13 cellular contexts compared by ENCODE assay signal in genomic region chr6:30747300-30747687, GRCh38. TPM values are rescaled to one million over a fixed set of nuclear protein-coding genes. Genes with fewer than 3 reads are reported as not detected.
DNase-seq lines count a peak whose midpoint lies in the region; ATAC-seq and TF ChIP-seq lines count a peak whose summit lies in the region.
"Had no signal": no experiment of that assay in that cellular context is flagged by ENCODE, and none has a peak within 500 bp of the region (broad histone marks: within the 10 kb centered on the region; RNA-seq: fewer than 3 reads in every experiment).

No MANE protein-coding gene starts in this region.

- H3K27ac Mint-ChIP-seq in naive thymus-derived CD4-positive, alpha-beta T cell = peak overlapping the region in 7 of 9 donors; percentile 24 to 78 (median 39)
- H3K27ac Mint-ChIP-seq in type B pancreatic cell = peak overlapping the region; percentile 42

- H3K4me1 ChIP-seq in left ventricle myocardium inferior (peaks cover 53% of the 10 kb centered on the region), breast epithelium (peaks cover 0 to 25% of the 10 kb centered on the region in 2 donors), tibial nerve (peaks cover 0 to 59% (median 21%) of the 10 kb centered on the region in 4 donors)
- H3K4me1 ChIP-seq in naive thymus-derived CD4-positive, alpha-beta T cell (ENCODE audit: control insufficient read depth in 2 of 2, insufficient read depth in 2 of 2, low read length in 2 of 2) = peaks cover 0 to 8% of the 10 kb centered on the region in 2 donors

- H3K27me3 Mint-ChIP-seq in naive thymus-derived CD4-positive, alpha-beta T cell = no peaks in the 10 kb centered on the region
- no peaks in the 10 kb centered on the region for H3K27me3 Mint-ChIP-seq in type B pancreatic cell

- TF ChIP-seq POLR2A in breast epithelium (IDR thresholded peaks at IDR 0.05) = no peak
- no peak for TF ChIP-seq POLR2A in tibial nerve (IDR thresholded peaks at IDR 0.05)

- intact Hi-C loops in left ventricle myocardium inferior (cut with micrococcal nuclease) (loop anchor here (10.0 kb wide), 2 partner anchors 78 to 138 kb away; partner anchors contain the start of gene DDR1), cardiac septum (cut with DNase I) (loop anchor here (2.0 kb wide), 1 partner anchor 136 kb away; no protein-coding TSS in a partner anchor), breast epithelium (cut with DNase I; ENCODE audit: low total_unique reads) (no loop called here)
- intact Hi-C loops in naive thymus-derived CD4-positive, alpha-beta T cell (cut with micrococcal nuclease) = loop anchor here (10.0 kb wide), 2 partner anchors 338 to 422 kb away; partner anchors contain the start of gene TRIM39 (in 1 of the 2)

- no peak overlapping the region for H3K4me3 ChIP-seq in left ventricle myocardium inferior
- no peak overlapping the region for H3K4me3 ChIP-seq in breast epithelium
- no peak overlapping the region for H3K4me3 ChIP-seq in naive thymus-derived CD4-positive, alpha-beta T cell (ENCODE audit: low read length)
- H3K4me3 ChIP-seq in tibial nerve = no peak overlapping the region
- H3K4me3 ChIP-seq: SJCRH30 had no signal

- no peak for ATAC-seq in naive thymus-derived CD4-positive, alpha-beta T cell

- CTCF ChIA-PET in naive thymus-derived CD4-positive, alpha-beta T cell (lab: Charles Lee) = interaction anchor here (0.7 to 1.8 kb wide), 7 partner anchors 9 to 131 kb away, joined by 3 to 7 read pairs (median 4); no protein-coding TSS in a partner anchor

- WGBS in tibial nerve, 2 donors = 73 to 75% methylated on average over 1 of the region's 1 CpG

- TF ChIP-seq EP300 in tibial nerve (IDR thresholded peaks at IDR 0.05) = no peak

- no peak for TF ChIP-seq CTCF in left ventricle myocardium inferior (IDR thresholded peaks at IDR 0.05; ENCODE audit: borderline replicate concordance)
- TF ChIP-seq CTCF in breast epithelium (IDR thresholded peaks at IDR 0.05) = no peak
- no peak for TF ChIP-seq CTCF in type B pancreatic cell (conservative IDR thresholded peaks at IDR 0.05)
- TF ChIP-seq CTCF in tibial nerve (IDR thresholded peaks at IDR 0.05) = no peak

- H3K36me3 ChIP-seq in left ventricle myocardium inferior = no peaks in the 10 kb centered on the region
- no peaks in the 10 kb centered on the region for H3K36me3 ChIP-seq in breast epithelium
- peaks cover 0 to 1% (median 0%) of the 10 kb centered on the region in 3 experiments for H3K36me3 ChIP-seq in naive thymus-derived CD4-positive, alpha-beta T cell (ENCODE audit: control insufficient read depth in 2 of 3, insufficient read depth in 3 of 3, low read length in 3 of 3)
- no peaks in the 10 kb centered on the region for H3K36me3 ChIP-seq in tibial nerve
- H3K36me3 ChIP-seq: SJCRH30 had no signal

- H3K27me3 ChIP-seq in left ventricle myocardium inferior (ENCODE audit: low read depth) (no peaks in the 10 kb centered on the region), breast epithelium (no peaks in the 10 kb centered on the region), tibial nerve (no peaks in the 10 kb centered on the region)
- H3K27me3 ChIP-seq in naive thymus-derived CD4-positive, alpha-beta T cell (ENCODE audit: control insufficient read depth in 2 of 2, insufficient read depth in 2 of 2, low read length in 2 of 2) = no peaks in the 10 kb centered on the region
- H3K27me3 ChIP-seq: SJCRH30 had no signal

- no peaks in the 10 kb centered on the region for H3K9me3 ChIP-seq in left ventricle myocardium inferior (replicated peaks)
- H3K9me3 ChIP-seq in breast epithelium = no peaks in the 10 kb centered on the region
- no peaks in the 10 kb centered on the region for H3K9me3 ChIP-seq in naive thymus-derived CD4-positive, alpha-beta T cell (ENCODE audit: control insufficient read depth in 2 of 3, low read length in 3 of 3)
- H3K9me3 ChIP-seq in tibial nerve = no peaks in the 10 kb centered on the region
- H3K9me3 ChIP-seq: SJCRH30 had no signal

- H3K4me1 Mint-ChIP-seq in naive thymus-derived CD4-positive, alpha-beta T cell = peaks cover 18 to 54% (median 35%) of the 10 kb centered on the region in 7 donors
- H3K4me1 Mint-ChIP-seq in type B pancreatic cell (ENCODE audit: unreplicated experiment) = peaks cover 44% of the 10 kb centered on the region

- peak overlapping the region; percentile 14 for H3K27ac ChIP-seq in left ventricle myocardium inferior (replicated peaks)
- H3K27ac ChIP-seq in breast epithelium = peak overlapping the region; percentile 68 to 97
- H3K27ac ChIP-seq in naive thymus-derived CD4-positive, alpha-beta T cell (ENCODE audit: low read depth, low read length) = no peak overlapping the region
- peak overlapping the region in 1 of 4 donors; percentile 52 for H3K27ac ChIP-seq in tibial nerve
- H3K27ac ChIP-seq: SJCRH30 had no signal

- POLR2A ChIA-PET in naive thymus-derived CD4-positive, alpha-beta T cell (lab: Charles Lee) = interaction anchor here (0.6 to 1.4 kb wide), 4 partner anchors 10 to 149 kb away, joined by 3 to 6 read pairs (median 4); no protein-coding TSS in a partner anchor

- peaks cover 0 to 11% (median 0%) of the 10 kb centered on the region in 5 donors for H3K36me3 Mint-ChIP-seq in naive thymus-derived CD4-positive, alpha-beta T cell
- H3K36me3 Mint-ChIP-seq in type B pancreatic cell = no peaks in the 10 kb centered on the region

- H3K9me3 Mint-ChIP-seq in naive thymus-derived CD4-positive, alpha-beta T cell = no peaks in the 10 kb centered on the region
- H3K9me3 Mint-ChIP-seq in type B pancreatic cell = no peaks in the 10 kb centered on the region

- H3K4me3 Mint-ChIP-seq in naive thymus-derived CD4-positive, alpha-beta T cell = no peak overlapping the region
- no peak overlapping the region for H3K4me3 Mint-ChIP-seq in type B pancreatic cell

- DNase-seq in left ventricle myocardium inferior = no peak
- no peak for DNase-seq in cardiac septum (ENCODE audit: low spot score)
- no peak for DNase-seq in breast epithelium (ENCODE audit: low spot score in 2 of 2)
- no peak for DNase-seq in naive thymus-derived CD4-positive, alpha-beta T cell
- DNase-seq in type B pancreatic cell (ENCODE audit: extremely low spot score, unreplicated experiment) = no peak
- DNase-seq in tibial nerve (ENCODE audit: low spot score in 2 of 2) = no peak
- no peak for DNase-seq in NCI-H1694 (lab: John Stamatoyannopoulos, UW)
- no peak for DNase-seq in NCI-H446 treated with DMSO at 0.1 percent for 48 hours (lab: John Stamatoyannopoulos, UW)
- DNase-seq: activated CD8-positive, alpha-beta memory T cell treated with anti-CD3 and anti-CD28 coated beads, Interleukin-2, amount 50 U/mL, for 48 hours; KG1; NCI-H187 treated with DMSO at 0.1 percent for 48 hours; NCI-H82; SJCRH30 had no signal

RNA-seq across cellular contexts. Expression of gene IER3, which starts 2.9 kb away (rescaled TPM):
- 41.4 TPM for total RNA-seq in left ventricle myocardium inferior
- total RNA-seq in cardiac septum = 285 TPM
- total RNA-seq in breast epithelium = 10 to 100 TPM in 2 of 3 donors, 1 to 10 TPM in 1; 7.7 to 64.1 (median 20.0) TPM
- total RNA-seq in naive thymus-derived CD4-positive, alpha-beta T cell = 10 to 100 TPM; 10.8 to 69.9 (median 26.7) TPM
- polyA plus RNA-seq in naive thymus-derived CD4-positive, alpha-beta T cell = 1 to 10 TPM; 2.2 to 2.8 TPM
- total RNA-seq in type B pancreatic cell (ENCODE audit: low replicate concordance) = 24.3 and 40.1 TPM in 2 replicates
- total RNA-seq in tibial nerve = 10 to 100 TPM in 1 of 4 donors, 1 to 10 TPM in 3; 4.5 to 15.3 (median 8.0) TPM

RNA-seq across cellular contexts. Expression of gene FLOT1, which starts 4.8 kb away (rescaled TPM):
- 223 TPM for total RNA-seq in left ventricle myocardium inferior
- 251 TPM for total RNA-seq in cardiac septum
- total RNA-seq in breast epithelium = 100 to 1,000 TPM in 2 of 3 donors, 10 to 100 TPM in 1; 80.5 to 171 (median 142) TPM
- total RNA-seq in naive thymus-derived CD4-positive, alpha-beta T cell = 100 to 1,000 TPM in 1 of 5 experiments, 10 to 100 TPM in 4; 59.4 to 204 (median 81.3) TPM
- polyA plus RNA-seq in naive thymus-derived CD4-positive, alpha-beta T cell = 100 to 1,000 TPM; 107 to 132 TPM
- 72.9 and 94.8 TPM in 2 replicates for total RNA-seq in type B pancreatic cell (ENCODE audit: low replicate concordance)
- 100 to 1,000 TPM in 1 of 4 donors, 10 to 100 TPM in 3; 83.1 to 157 (median 94.6) TPM for total RNA-seq in tibial nerve

RNA-seq across cellular contexts. Expression of gene TUBB, which starts 27.1 kb away (rescaled TPM):
- total RNA-seq in left ventricle myocardium inferior = 187 TPM
- 215 TPM for total RNA-seq in cardiac septum
- 100 to 1,000 TPM; 189 to 269 (median 212) TPM for total RNA-seq in breast epithelium
- total RNA-seq in naive thymus-derived CD4-positive, alpha-beta T cell = 100 to 1,000 TPM in 4 of 5 experiments, 10 to 100 TPM in 1; 86.7 to 930 (median 242) TPM
- polyA plus RNA-seq in naive thymus-derived CD4-positive, alpha-beta T cell = 100 to 1,000 TPM; 107 to 151 TPM
- total RNA-seq in type B pancreatic cell (ENCODE audit: low replicate concordance) = 560 and 1,225 TPM in 2 replicates
- total RNA-seq in tibial nerve = 100 to 1,000 TPM; 152 to 218 (median 207) TPM

RNA-seq across cellular contexts. Expression of gene MDC1, which starts 30.2 kb away (rescaled TPM):
- total RNA-seq in left ventricle myocardium inferior (14.1 TPM), cardiac septum (23.1 TPM), breast epithelium (10 to 100 TPM in 2 of 3 donors, 1 to 10 TPM in 1; 8.5 to 14.9 (median 13.4) TPM), type B pancreatic cell (ENCODE audit: low replicate concordance) (30.1 and 71.3 TPM in 2 replicates), tibial nerve (10 to 100 TPM; 21.3 to 36.0 (median 26.2) TPM)
- 10 to 100 TPM; 40.3 to 78.9 (median 62.0) TPM for total RNA-seq in naive thymus-derived CD4-positive, alpha-beta T cell
- 10 to 100 TPM in 1 of 2 donors, 1 to 10 TPM in 1; 4.5 to 11.0 TPM for polyA plus RNA-seq in naive thymus-derived CD4-positive, alpha-beta T cell

RNA-seq across cellular contexts. Expression of gene NRM, which starts 56.5 kb away (rescaled TPM):
- total RNA-seq in left ventricle myocardium inferior (3.7 TPM), cardiac septum (4.3 TPM), breast epithelium (1 to 10 TPM; 1.8 to 4.0 (median 2.3) TPM), type B pancreatic cell (ENCODE audit: low replicate concordance) (21.8 and 48.9 TPM in 2 replicates), tibial nerve (10 to 100 TPM in 1 of 4 donors, 1 to 10 TPM in 3; 6.0 to 13.3 (median 6.9) TPM)
- total RNA-seq in naive thymus-derived CD4-positive, alpha-beta T cell = 10 to 100 TPM in 1 of 5 experiments, 1 to 10 TPM in 4; 2.3 to 29.4 (median 3.1) TPM
- 1 to 10 TPM; 7.2 to 7.6 TPM for polyA plus RNA-seq in naive thymus-derived CD4-positive, alpha-beta T cell
